In the genomic region with DNA sequence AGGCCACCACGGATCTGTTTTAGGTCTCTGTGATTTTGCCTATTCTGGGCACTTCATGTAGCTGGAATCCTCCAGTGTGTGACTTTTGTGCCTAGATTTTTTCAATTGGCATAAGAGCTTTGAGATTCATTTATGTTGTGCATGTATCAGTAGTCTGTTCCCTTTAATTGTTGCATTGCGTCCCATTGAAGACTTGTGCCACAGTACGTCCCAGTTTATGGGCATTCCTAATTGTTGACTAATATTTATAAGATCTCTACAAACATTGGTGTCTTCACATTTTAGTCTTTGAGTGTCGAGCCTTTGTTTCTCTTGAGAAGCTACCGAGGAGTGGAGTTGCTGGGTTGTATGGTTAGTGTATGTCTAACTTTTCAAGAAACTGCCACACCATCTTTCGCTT, we compare ENCODE assay signal across 8 cellular contexts. TPM values are rescaled to one million over a fixed set of nuclear protein-coding genes. Genes with fewer than 3 reads are reported as not detected.
DNase-seq lines count a peak whose midpoint lies in the region; ATAC-seq, FAIRE-seq and TF ChIP-seq lines count a peak whose summit lies in the region.

No MANE protein-coding gene starts in this region.

- no peak overlapping the region for H2AFZ ChIP-seq in astrocyte (ENCODE audit: low read depth, low read length)

- H3K27ac ChIP-seq in astrocyte (ENCODE audit: low read depth, low read length) (no peak overlapping the region), pancreas (no peak overlapping the region)

- FAIRE-seq in astrocyte (lab: Jason Lieb, UNC): no peak
- no peak for FAIRE-seq in pancreas (lab: Jason Lieb, UNC)

- H3K4me1 Mint-ChIP-seq in astrocyte (ENCODE audit: low read depth, unreplicated experiment): peaks cover 17% of the 10 kb centered on the region
- H3K4me1 Mint-ChIP-seq in nephron: peaks cover 32% of the 10 kb centered on the region

- intact Hi-C loops in pancreas (cut with DNase I): no loop called here

- H3K79me2 ChIP-seq in astrocyte (ENCODE audit: insufficient read depth, low read length): peaks cover 33% of the 10 kb centered on the region

- H3K27me3 ChIP-seq in astrocyte (ENCODE audit: insufficient read depth, low read length) (peaks cover 4% of the 10 kb centered on the region), pancreas (no peaks in the 10 kb centered on the region)

- H3K4me1 ChIP-seq in astrocyte (ENCODE audit: insufficient read depth, low read length) (peaks cover 15% of the 10 kb centered on the region), pancreas (peaks cover 0 to 6% (median 0%) of the 10 kb centered on the region in 3 donors)

- no peaks in the 10 kb centered on the region for H3K36me3 ChIP-seq in astrocyte (ENCODE audit: insufficient read depth, low read length)
- no peaks in the 10 kb centered on the region for H3K36me3 ChIP-seq in pancreas

- peak overlapping the region; percentile 26 for H3K4me3 ChIP-seq in HFF-Myc (replicated peaks; ENCODE audit: low read depth, low read length)
- peak overlapping the region; percentile 47 for H3K4me3 ChIP-seq in astrocyte (ENCODE audit: insufficient read depth, low read depth, low read length)
- H3K4me3 ChIP-seq in pancreas: peak overlapping the region in 1 of 4 donors; percentile 95

- H3K9me3 Mint-ChIP-seq in astrocyte (ENCODE audit: unreplicated experiment) (no peaks in the 10 kb centered on the region), nephron (no peaks in the 10 kb centered on the region)

- WGBS in pancreas, 2 donors: 68 to 74% methylated on average over 6 of the region's 6 CpGs

- ATAC-seq in HG02870 (IDR thresholded peaks at IDR 0.05; ENCODE audit: unreplicated experiment) (no peak), GM18498 (IDR thresholded peaks at IDR 0.05; ENCODE audit: unreplicated experiment) (no peak), pancreas (no peak), GM21381 (IDR thresholded peaks at IDR 0.05; ENCODE audit: unreplicated experiment) (no peak)

- DNase-seq in AG20443 (ENCODE audit: low spot score) (peak; percentile 26), HFF-Myc (ENCODE audit: extremely low read depth, low read depth) (no peak), astrocyte (ENCODE audit: low read depth) (no peak), pancreas (no peak)

- H3K9me3 ChIP-seq in astrocyte (ENCODE audit: insufficient read depth, low read depth, low read length) (no peaks in the 10 kb centered on the region), pancreas (no peaks in the 10 kb centered on the region)

- H3K27me3 Mint-ChIP-seq in astrocyte (ENCODE audit: low read depth, unreplicated experiment) (peaks cover 5% of the 10 kb centered on the region), nephron (ENCODE audit: low read depth) (peaks cover 11% of the 10 kb centered on the region)

- H3K36me3 Mint-ChIP-seq in astrocyte (ENCODE audit: low read depth, unreplicated experiment): peaks cover 4% of the 10 kb centered on the region
- no peaks in the 10 kb centered on the region for H3K36me3 Mint-ChIP-seq in nephron (ENCODE audit: low read depth)

- H3K4me3 Mint-ChIP-seq in astrocyte (ENCODE audit: unreplicated experiment) (peak overlapping the region; percentile 88), nephron (peak overlapping the region; percentile 74 to 89 (median 88))

- peak overlapping the region; percentile 99 for H3K4me2 ChIP-seq in astrocyte (ENCODE audit: low read length)

- H3K9ac ChIP-seq in astrocyte (ENCODE audit: low read length): no peak overlapping the region

- H3K27ac Mint-ChIP-seq in astrocyte (ENCODE audit: unreplicated experiment): no peak overlapping the region
- peak overlapping the region; percentile 38 to 73 (median 55) for H3K27ac Mint-ChIP-seq in nephron

- H4K20me1 ChIP-seq in astrocyte (ENCODE audit: insufficient read depth, low read length): no peaks in the 10 kb centered on the region

- TF ChIP-seq CTCF in HFF-Myc (IDR thresholded peaks at IDR 0.05; ENCODE audit: low read depth, low read length, missing control alignments): no peak
- no peak for TF ChIP-seq CTCF in astrocyte (IDR thresholded peaks at IDR 0.05; ENCODE audit: insufficient read depth, low read depth, low read length)
- TF ChIP-seq CTCF in nephron (IDR thresholded peaks at IDR 0.05; ENCODE audit: unreplicated experiment in 3 of 3): no peak
- TF ChIP-seq CTCF in pancreas (IDR thresholded peaks at IDR 0.05): no peak

RNA-seq across cellular contexts. Expression of gene FAM210B, which starts 0.7 kb away (rescaled TPM):
- 40.5 and 46.3 TPM in 2 replicates for total RNA-seq in astrocyte
- total RNA-seq in pancreas: 10 to 100 TPM; 15.3 to 28.2 (median 24.8) TPM
- polyA plus RNA-seq in pancreas: 10 to 100 TPM; 13.1 to 29.6 TPM

RNA-seq across cellular contexts. Expression of gene AURKA, which starts 33.9 kb away (rescaled TPM):
- total RNA-seq in astrocyte (10.4 and 14.8 TPM in 2 replicates), pancreas (1 to 10 TPM in 4 of 6 donors, under 1 TPM in 2; 0.51 to 1.9 (median 1.1) TPM)
- under 1 TPM; 0.61 to 0.80 TPM for polyA plus RNA-seq in pancreas

RNA-seq across cellular contexts. Expression of gene CSTF1, which starts 34.4 kb away (rescaled TPM):
- 28.5 and 30.3 TPM in 2 replicates for total RNA-seq in astrocyte
- 10 to 100 TPM; 12.1 to 17.5 (median 16.2) TPM for total RNA-seq in pancreas
- 10 to 100 TPM in 1 of 2 donors, 1 to 10 TPM in 1; 4.5 to 13.0 TPM for polyA plus RNA-seq in pancreas

RNA-seq across cellular contexts. Expression of gene CASS4, which starts 54.0 kb away (rescaled TPM):
- 2.3 and 2.5 TPM in 2 replicates for total RNA-seq in astrocyte
- total RNA-seq in pancreas: 1 to 10 TPM in 2 of 6 donors, under 1 TPM in 4; 0.04 to 1.6 (median 0.24) TPM
- polyA plus RNA-seq in pancreas: under 1 TPM; 0.11 to 0.31 TPM
